8 cellular contexts compared by ENCODE assay signal in the genomic region with DNA sequence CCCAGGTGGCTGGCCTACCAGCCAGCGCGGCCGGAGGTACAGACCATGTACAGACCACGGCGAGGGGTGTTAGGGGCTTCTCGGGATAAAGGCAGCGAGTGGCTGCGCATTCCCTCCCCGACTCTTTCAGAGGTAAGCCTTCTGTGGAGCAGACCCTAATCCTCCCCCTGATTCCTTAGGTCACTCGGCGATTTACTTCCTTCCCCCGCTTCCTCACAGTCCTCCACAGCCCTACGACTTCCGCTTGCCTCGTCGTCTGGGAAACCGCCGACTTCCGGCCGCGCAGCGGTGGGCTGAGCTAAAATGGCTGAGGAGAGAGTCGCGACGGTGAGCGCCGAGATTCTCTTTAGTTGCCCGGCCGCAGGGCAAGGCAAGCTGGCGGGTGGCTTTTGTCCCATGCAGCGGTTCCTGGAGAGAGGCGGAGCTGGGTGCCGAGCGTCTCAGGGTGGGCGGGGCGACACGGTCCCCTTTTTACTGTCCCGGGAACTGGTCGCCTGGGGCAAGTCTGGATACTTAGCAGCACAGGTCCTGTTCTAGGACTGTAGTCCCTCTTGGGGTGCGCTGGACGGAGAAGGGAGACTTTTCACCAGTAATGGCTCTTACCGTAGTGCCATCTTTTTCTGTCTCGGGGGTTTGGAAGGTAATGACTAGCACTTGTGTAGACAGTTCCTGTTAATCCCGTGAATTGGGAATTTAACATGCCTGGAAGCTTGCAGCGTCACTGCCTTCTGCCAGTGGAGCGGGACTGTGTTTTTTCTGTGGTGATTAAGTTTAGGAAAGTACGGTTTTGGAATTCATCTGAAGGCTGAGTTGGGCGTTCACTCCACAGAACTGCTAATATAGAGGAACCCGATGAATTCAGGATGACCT. TPM values are rescaled to one million over a fixed set of nuclear protein-coding genes. Genes with fewer than 3 reads are reported as not detected.
DNase-seq lines count a peak whose midpoint lies in the region; ATAC-seq and TF ChIP-seq lines count a peak whose summit lies in the region.

Gene BBS4 (plus strand): TSS at position 283 of the 870 bp plus-strand sequence. CDS start 21 bp downstream, at position 304.
A gene with protein sequence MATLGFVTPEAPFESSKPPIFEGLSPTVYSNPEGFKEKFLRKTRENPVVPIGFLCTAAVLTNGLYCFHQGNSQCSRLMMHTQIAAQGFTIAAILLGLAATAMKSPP (minus strand): TSS at position 258 of the 870 bp plus-strand sequence. CDS start 9,808 bp downstream, outside the sequence.

- peaks cover 4% of the 10 kb centered on the region for H3K4me1 ChIP-seq in Panc1 (ENCODE audit: control insufficient read depth, insufficient read depth, low read length)
- peaks cover 25% of the 10 kb centered on the region for H3K4me1 ChIP-seq in left ventricle myocardium inferior

- peak within 1 kb of the TSS; percentile 85 for H3K27ac Mint-ChIP-seq in activated naive CD8-positive, alpha-beta T cell treated with anti-CD3 and anti-CD28 coated beads, Interleukin-2, amount 50 U/mL, for 24 hours

- H3K9me3 Mint-ChIP-seq in activated naive CD8-positive, alpha-beta T cell treated with anti-CD3 and anti-CD28 coated beads, Interleukin-2, amount 50 U/mL, for 24 hours = no peaks in the 10 kb centered on the region

- H3K27me3 ChIP-seq in Panc1 (ENCODE audit: control insufficient read depth, insufficient read depth, low read length) = no peaks in the 10 kb centered on the region
- H3K27me3 ChIP-seq in left ventricle myocardium inferior (ENCODE audit: low read depth) = no peaks in the 10 kb centered on the region

- H3K9me3 ChIP-seq in Panc1 (ENCODE audit: control insufficient read depth, insufficient read depth, low read depth, low read length) (no peaks in the 10 kb centered on the region), left ventricle myocardium inferior (replicated peaks) (no peaks in the 10 kb centered on the region)

- H3K4me3 ChIP-seq in GM12875 (ENCODE audit: low read depth, low read length) = peak within 1 kb of the TSS; percentile 87
- peak within 1 kb of the TSS; percentile 81 to 99 for H3K4me3 ChIP-seq in Panc1 (ENCODE audit: low read depth in 2 of 2, low read length in 2 of 2)
- peak within 1 kb of the TSS; percentile 81 for H3K4me3 ChIP-seq in left ventricle myocardium inferior

- H3K4me3 Mint-ChIP-seq in activated naive CD8-positive, alpha-beta T cell treated with anti-CD3 and anti-CD28 coated beads, Interleukin-2, amount 50 U/mL, for 24 hours = peak within 1 kb of the TSS; percentile 92

- H3K27me3 Mint-ChIP-seq in activated naive CD8-positive, alpha-beta T cell treated with anti-CD3 and anti-CD28 coated beads, Interleukin-2, amount 50 U/mL, for 24 hours = no peaks in the 10 kb centered on the region

- in situ Hi-C loops in Panc1 (cut with HindIII; ENCODE audit: low pct_unique_long_range_greater_than_20kb, low sequenced_read_pairs) = no loop called here

- BruUV-seq in Panc1 (replicated peaks; lab: Mats Ljungman, UMichigan) = TSS peak; percentile 94

- DNase-seq in Panc1 (ENCODE audit: low read depth, low spot score) (peak; percentile 78), left ventricle myocardium inferior (peak; percentile 88), renal cortical epithelial cell (ENCODE audit: low read depth) (peak; percentile 82), NCI-H2107 treated with DMSO at 0.1 percent for 48 hours (lab: John Stamatoyannopoulos, UW; ENCODE audit: unreplicated experiment) (no peak), NCI-H1417 (lab: John Stamatoyannopoulos, UW) (no peak)
- peak; percentile 88 for DNase-seq in activated naive CD8-positive, alpha-beta T cell treated with anti-CD3 and anti-CD28 coated beads, Interleukin-2, amount 50 U/mL, for 24 hours

- H3K4me1 Mint-ChIP-seq in activated naive CD8-positive, alpha-beta T cell treated with anti-CD3 and anti-CD28 coated beads, Interleukin-2, amount 50 U/mL, for 24 hours = peaks cover 24% of the 10 kb centered on the region

- H3K36me3 ChIP-seq in Panc1 (ENCODE audit: control insufficient read depth, insufficient read depth, low read length) (no peaks in the 10 kb centered on the region; the same call in 1 of the 2 replicates), left ventricle myocardium inferior (no peaks in the 10 kb centered on the region)

- POLR2A ChIA-PET in Panc1 (lab: Charles Lee) = interaction anchor here (0.6 to 0.7 kb wide), 5 partner anchors 19 to 507 kb away, joined by 4 to 7 read pairs (median 4); no protein-coding TSS in a partner anchor

- H3K27ac ChIP-seq in Panc1 (ENCODE audit: low read length) (peak within 1 kb of the TSS; percentile 97), left ventricle myocardium inferior (replicated peaks) (peak within 1 kb of the TSS; percentile 90)

- no peak for TF ChIP-seq CTCF in GM12875 (IDR thresholded peaks at IDR 0.05; ENCODE audit: borderline replicate concordance, insufficient read depth, low read depth, low read length)
- no peak for TF ChIP-seq CTCF in Panc1 (IDR thresholded peaks at IDR 0.05)
- TF ChIP-seq CTCF in left ventricle myocardium inferior (IDR thresholded peaks at IDR 0.05; ENCODE audit: borderline replicate concordance) = peak; percentile 8

- no peaks in the 10 kb centered on the region for H3K36me3 Mint-ChIP-seq in activated naive CD8-positive, alpha-beta T cell treated with anti-CD3 and anti-CD28 coated beads, Interleukin-2, amount 50 U/mL, for 24 hours (ENCODE audit: low read depth)

- CTCF ChIA-PET in Panc1 (lab: Charles Lee) = interaction anchor here (0.6 kb wide), 1 partner anchor 128 kb away, joined by 5 read pairs; no protein-coding TSS in a partner anchor

- peak; percentile 95 for ATAC-seq in HG02678 (IDR thresholded peaks at IDR 0.05; ENCODE audit: unreplicated experiment)
- peak; percentile 98 for ATAC-seq in Panc1
- ATAC-seq in activated naive CD8-positive, alpha-beta T cell treated with anti-CD3 and anti-CD28 coated beads, Interleukin-2, amount 50 U/mL, for 24 hours = peak; percentile 98

- intact Hi-C loops in Panc1 (cut with micrococcal nuclease; ENCODE audit: unreplicated experiment) = no loop called here
- intact Hi-C loops in left ventricle myocardium inferior (cut with micrococcal nuclease) = no loop called here

RNA-seq across cellular contexts. Expression of gene BBS4, which starts in this region (rescaled TPM):
- total RNA-seq in Panc1 (2021; ENCODE audit: unreplicated experiment) (17.9 TPM), left ventricle myocardium inferior (11.8 TPM), renal cortical epithelial cell (17.7 and 26.7 TPM in 2 replicates)
- 13.9 TPM for polyA plus RNA-seq in Panc1 (2012; ENCODE audit: insufficient read length)

RNA-seq across cellular contexts. Expression of the second gene that starts in this region (rescaled TPM):
- total RNA-seq in Panc1 (2021; ENCODE audit: unreplicated experiment) (0.21 TPM), left ventricle myocardium inferior (not detected), renal cortical epithelial cell (0.15 TPM in 1 of 2 replicates, not detected in the other)
- polyA plus RNA-seq in Panc1 (2012; ENCODE audit: insufficient read length) = not detected

Comparison
In these comparisons a context has a peak if more than half of its experiments do, and no peak if none do; other contexts are left out.
1. DNase-seq: peak in Panc1 (single experiment), activated naive CD8-positive, alpha-beta T cell treated with anti-CD3 and anti-CD28 coated beads, Interleukin-2, amount 50 U/mL, for 24 hours (single experiment), left ventricle myocardium inferior (single experiment) and renal cortical epithelial cell (single experiment); none in NCI-H2107 treated with DMSO at 0.1 percent for 48 hours (single experiment) and NCI-H1417 (0 of 3).
2. Peak in every context shown above with its lines, with median percentiles within 50 percentile points of each other: H3K4me3 ChIP-seq and ATAC-seq.